ENCODE assay signal across 1 cellular context in the genomic region with DNA sequence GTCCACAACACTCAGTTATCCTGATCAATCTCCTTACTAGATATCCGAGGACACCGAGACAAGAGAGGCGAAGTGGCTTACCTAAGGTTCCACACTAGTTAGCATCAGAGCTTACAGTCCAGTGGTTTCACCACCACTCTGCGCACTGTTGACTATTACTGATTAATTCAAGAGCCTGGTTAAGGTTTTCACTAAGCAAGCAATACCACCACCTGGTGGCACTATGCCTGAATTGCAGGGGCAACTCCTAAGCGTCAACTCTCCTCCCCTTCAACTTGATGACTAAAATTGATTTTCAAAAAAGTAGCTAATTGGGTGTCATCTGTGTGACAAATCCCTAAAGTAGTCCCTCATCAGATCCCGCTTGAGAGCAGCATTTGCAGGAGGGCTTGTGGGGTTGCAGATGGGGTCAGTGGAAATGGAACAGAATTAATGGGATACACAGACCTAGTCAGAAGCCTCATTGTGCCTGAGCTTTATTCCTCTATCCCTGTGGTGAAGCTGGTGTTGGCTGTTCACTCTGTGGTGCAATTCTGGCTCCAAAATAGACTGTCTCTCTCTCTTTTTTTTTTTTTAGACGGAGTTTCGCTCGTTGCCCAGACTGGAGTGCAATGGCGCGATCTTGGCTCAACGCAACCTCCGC.
TF ChIP-seq lines count a peak whose summit lies in the region.

No MANE protein-coding gene starts in this region.

TF ChIP-seq in A549, 52 proteins besides CTCF, POLR2A, EP300 and RAD21 (continued from another document):
- TF ChIP-seq, protein P1, sequence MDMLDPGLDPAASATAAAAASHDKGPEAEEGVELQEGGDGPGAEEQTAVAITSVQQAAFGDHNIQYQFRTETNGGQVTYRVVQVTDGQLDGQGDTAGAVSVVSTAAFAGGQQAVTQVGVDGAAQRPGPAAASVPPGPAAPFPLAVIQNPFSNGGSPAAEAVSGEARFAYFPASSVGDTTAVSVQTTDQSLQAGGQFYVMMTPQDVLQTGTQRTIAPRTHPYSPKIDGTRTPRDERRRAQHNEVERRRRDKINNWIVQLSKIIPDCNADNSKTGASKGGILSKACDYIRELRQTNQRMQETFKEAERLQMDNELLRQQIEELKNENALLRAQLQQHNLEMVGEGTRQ (IDR thresholded peaks at IDR 0.05): no peak
